ENCODE assay signal across 31 cellular contexts in genomic region chr15:38512901-38513300, GRCh38. TPM values are rescaled to one million over a fixed set of nuclear protein-coding genes. Genes with fewer than 3 reads are reported as not detected.
DNase-seq lines count a peak whose midpoint lies in the region; ATAC-seq and TF ChIP-seq lines count a peak whose summit lies in the region.
"Had no signal": no experiment of that assay in that cellular context is flagged by ENCODE, and none has a peak within 500 bp of the region (broad histone marks: within the 10 kb centered on the region; RNA-seq: fewer than 3 reads in every experiment).

No MANE protein-coding gene starts in this region.

- no peaks in the 10 kb centered on the region for H3K9me3 ChIP-seq in BE2C
- H3K9me3 ChIP-seq: Caco-2, HAP-1, left lung, right atrium auricular region, thoracic aorta had no signal

- TF ChIP-seq CTCF in BE2C (IDR thresholded peaks at IDR 0.05; ENCODE audit: low read depth, low read length) = no peak

- no peak overlapping the region for H3K27ac Mint-ChIP-seq in stimulated activated naive CD8-positive, alpha-beta T cell treated with anti-CD3 and anti-CD28 coated beads, Interleukin-15, amount 100 ng/mL, for 72 hours
- H3K27ac Mint-ChIP-seq: B cell had no signal

- no peaks in the 10 kb centered on the region for H3K4me1 ChIP-seq in BE2C
- H3K4me1 ChIP-seq: Caco-2, HAP-1, left lung, right atrium auricular region had no signal

- H3K4me3 ChIP-seq in BE2C (ENCODE audit: low read depth, low read length) = no peak overlapping the region
- H3K4me3 ChIP-seq: HAP-1, left lung, right atrium auricular region, thoracic aorta had no signal

- H3K36me3 ChIP-seq in BE2C = no peaks in the 10 kb centered on the region
- H3K36me3 ChIP-seq: HAP-1, left lung, right atrium auricular region, thoracic aorta had no signal

- H3K4me3 Mint-ChIP-seq in stimulated activated naive CD8-positive, alpha-beta T cell treated with anti-CD3 and anti-CD28 coated beads, Interleukin-15, amount 100 ng/mL, for 72 hours = no peak overlapping the region
- H3K4me3 Mint-ChIP-seq: activated CD4-positive, alpha-beta memory T cell treated with anti-CD3 and anti-CD28 coated beads, Interleukin-2, amount 10 ng/mL, durations not matched to agents 7 days and 5 days; B cell; stimulated activated naive CD8-positive, alpha-beta T cell treated with anti-CD3 and anti-CD28 coated beads, Interleukin-15, Interleukin-2, amounts not matched to agents 100 ng/mL and 50 ng/mL, for 24 hours; T-helper 2 cell treated with Interferon-gamma antibody and Interleukin-4, amounts not matched to agents 5 μg/mL and 100 μg/mL, for 36 hours had no signal

- H3K27me3 ChIP-seq in BE2C = no peaks in the 10 kb centered on the region
- H3K27me3 ChIP-seq: right atrium auricular region had no signal

- no peaks in the 10 kb centered on the region for H3K9me3 Mint-ChIP-seq in stimulated activated naive CD8-positive, alpha-beta T cell treated with anti-CD3 and anti-CD28 coated beads, Interleukin-15, amount 100 ng/mL, for 72 hours
- H3K9me3 Mint-ChIP-seq: activated CD4-positive, alpha-beta memory T cell treated with anti-CD3 and anti-CD28 coated beads, Interleukin-2, amount 10 ng/mL, durations not matched to agents 7 days and 5 days; stimulated activated naive CD8-positive, alpha-beta T cell treated with anti-CD3 and anti-CD28 coated beads, Interleukin-15, Interleukin-2, amounts not matched to agents 100 ng/mL and 50 ng/mL, for 24 hours; T-helper 2 cell treated with Interferon-gamma antibody and Interleukin-4, amounts not matched to agents 5 μg/mL and 100 μg/mL, for 36 hours had no signal

- H3K4me1 Mint-ChIP-seq in stimulated activated naive CD8-positive, alpha-beta T cell treated with anti-CD3 and anti-CD28 coated beads, Interleukin-15, amount 100 ng/mL, for 72 hours = peaks cover 47% of the 10 kb centered on the region

- no peaks in the 10 kb centered on the region for H3K27me3 Mint-ChIP-seq in stimulated activated naive CD8-positive, alpha-beta T cell treated with anti-CD3 and anti-CD28 coated beads, Interleukin-15, amount 100 ng/mL, for 72 hours
- H3K27me3 Mint-ChIP-seq: activated CD4-positive, alpha-beta memory T cell treated with anti-CD3 and anti-CD28 coated beads, Interleukin-2, amount 10 ng/mL, durations not matched to agents 7 days and 5 days; B cell; stimulated activated naive CD8-positive, alpha-beta T cell treated with anti-CD3 and anti-CD28 coated beads, Interleukin-15, Interleukin-2, amounts not matched to agents 100 ng/mL and 50 ng/mL, for 24 hours had no signal

- DNase-seq in NCI-H2227 (lab: John Stamatoyannopoulos, UW; ENCODE audit: unreplicated experiment) (peak; percentile 29), NCI-H2227 treated with DMSO at 0.1 percent for 48 hours (lab: John Stamatoyannopoulos, UW) (no peak), BE2C (peak; percentile 13), COR-L47 (lab: John Stamatoyannopoulos, UW) (peak; percentile 3), cerebellum (ENCODE audit: low spot score) (peak; percentile 51)
- DNase-seq in stimulated activated naive CD8-positive, alpha-beta T cell treated with anti-CD3 and anti-CD28 coated beads, Interleukin-15, amount 100 ng/mL, for 72 hours = no peak
- DNase-seq: ACHN; activated CD4-positive, alpha-beta memory T cell treated with anti-CD3 and anti-CD28 coated beads, Interleukin-2, amount 10 ng/mL, durations not matched to agents 7 days and 5 days; activated CD4-positive, alpha-beta T cell treated with anti-CD3 and anti-CD28 coated beads for 1 hour; activated effector memory CD4-positive, alpha-beta T cell treated with anti-CD3 and anti-CD28 coated beads, Interleukin-2, amount 50 U/mL, for 16 hours; activated T-cell treated with anti-CD3 and anti-CD28 coated beads for 4 hours; Caco-2; DND-41; glutamatergic neuron; islet precursor cell; Karpas-422; left lung; mesendoderm; NCI-H2107; NCI-H510A treated with DMSO at 0.1 percent for 48 hours; Right ventricle myocardium superior; small intestine; stimulated activated CD4-positive, alpha-beta T cell treated with anti-CD3 and anti-CD28 coated beads, Interleukin-1b, Interleukin-23, amount 100 ng/mL, for 48 hours had no signal

- no peak for ATAC-seq in stimulated activated naive CD8-positive, alpha-beta T cell treated with anti-CD3 and anti-CD28 coated beads, Interleukin-15, amount 100 ng/mL, for 72 hours
- ATAC-seq in HG03196 (IDR thresholded peaks at IDR 0.05; ENCODE audit: unreplicated experiment) = no peak
- ATAC-seq: left lung, Panc1 had no signal

RNA-seq across cellular contexts. Expression of gene RASGRP1, which starts 51.7 kb away (rescaled TPM):
- 1.6 TPM for polyA plus RNA-seq in BE2C (2012; ENCODE audit: insufficient read depth, insufficient read length, low read depth)
- 10.2 TPM for total RNA-seq in cerebellum

RNA-seq across cellular contexts. Expression of gene FAM98B, which starts 59.0 kb away (rescaled TPM):
- 18.3 TPM for polyA plus RNA-seq in BE2C (2012; ENCODE audit: insufficient read depth, insufficient read length, low read depth)
- total RNA-seq in cerebellum = 28.5 TPM

Comparison
In these comparisons a context has a peak if more than half of its experiments do, and no peak if none do; other contexts are left out.
1. DNase-seq: peak in NCI-H2227 (single experiment), BE2C (single experiment), COR-L47 (single experiment) and cerebellum (single experiment); none in NCI-H2227 treated with DMSO at 0.1 percent for 48 hours (single experiment) and stimulated activated naive CD8-positive, alpha-beta T cell treated with anti-CD3 and anti-CD28 coated beads, Interleukin-15, amount 100 ng/mL, for 72 hours (0 of 2).